Comparison of ENCODE assay signal across 17 cellular contexts in the genomic region with DNA sequence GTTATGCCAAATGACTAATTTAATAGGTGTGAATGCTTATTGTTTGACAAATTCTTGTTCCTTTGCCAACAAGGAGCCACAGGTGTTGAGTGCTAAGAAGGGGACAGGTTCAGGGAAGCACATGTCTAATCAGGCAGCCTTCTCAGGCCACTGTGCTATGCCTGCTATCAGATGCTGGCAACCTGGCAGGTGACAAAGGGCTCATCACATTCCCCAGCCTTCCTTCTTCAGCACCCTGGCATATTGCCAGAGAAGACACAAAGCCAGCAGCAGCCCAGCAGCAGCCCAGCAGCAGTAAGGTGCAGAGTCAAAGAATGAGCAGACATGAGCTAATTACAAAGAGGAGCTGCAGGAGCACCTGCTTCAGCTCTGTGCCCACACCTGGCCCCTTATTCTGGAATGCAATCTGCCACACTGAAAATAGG.
DNase-seq lines count a peak whose midpoint lies in the region; ATAC-seq, FAIRE-seq and TF ChIP-seq lines count a peak whose summit lies in the region.
"Had no signal": no experiment of that assay in that cellular context is flagged by ENCODE, and none has a peak within 500 bp of the region (broad histone marks: within the 10 kb centered on the region; RNA-seq: fewer than 3 reads in every experiment).

No MANE protein-coding gene starts in this region.

- no TSS peak for BruUV-seq in HepG2 (replicated peaks; lab: Mats Ljungman, UMichigan)

- H3K79me2 ChIP-seq in HepG2 (ENCODE audit: insufficient read depth, low read length) (no peaks in the 10 kb centered on the region), H1 (ENCODE audit: control insufficient read depth in 1 of 2, insufficient read depth in 2 of 2, low read length in 2 of 2) (no peaks in the 10 kb centered on the region)

- no peaks in the 10 kb centered on the region for H4K20me1 ChIP-seq in HepG2 (ENCODE audit: insufficient read depth, low read length)
- H4K20me1 ChIP-seq in H1 (replicated peaks in 1 of 2; ENCODE audit: control insufficient read depth in 1 of 2, insufficient read depth in 2 of 2, low read length in 2 of 2) = no peaks in the 10 kb centered on the region

- intact Hi-C loops in HepG2 (cut with micrococcal nuclease; ENCODE audit: unreplicated experiment) = no loop called here
- intact Hi-C loops in right lobe of liver (cut with DNase I) = no loop called here
- intact Hi-C loops in uterus (cut with DNase I; ENCODE audit: low total_unique reads) = no loop called here

- DNase-seq in HepG2 (ENCODE audit: low spot score) = no peak
- no peak for DNase-seq in right lobe of liver
- DNase-seq in NCI-H526 (lab: John Stamatoyannopoulos, UW) = peak; percentile 15 to 74
- no peak for DNase-seq in H1 (ENCODE audit: low read depth in 1 of 2, low spot score in 2 of 2)
- DNase-seq in uterus = no peak
- DNase-seq in activated gamma-delta T cell treated with Interleukin-2 at 50 U/mL for 16 hours = no peak
- DNase-seq: ACHN; activated CD4-positive, alpha-beta T cell treated with anti-CD3 and anti-CD28 coated beads for 4 hours; mucosa of descending colon; stimulated activated CD4-positive, alpha-beta T cell treated with anti-CD3 and anti-CD28 coated beads, Interleukin-15, amount 100 ng/mL, for 24 hours had no signal

- H2BK12ac ChIP-seq in H1 (ENCODE audit: low read depth, low read length) = no peak overlapping the region

- no peak overlapping the region for H4K5ac ChIP-seq in H1 (ENCODE audit: insufficient read length, low read depth, low read length)

- no peak overlapping the region for H3K56ac ChIP-seq in H1 (replicated peaks; ENCODE audit: insufficient read length, low read depth, low read length)

- H3K36me3 ChIP-seq in HepG2 (replicated peaks in 1 of 2; ENCODE audit: control insufficient read depth in 1 of 2, insufficient read depth in 2 of 2, low read length in 2 of 2) (no peaks in the 10 kb centered on the region), right lobe of liver (no peaks in the 10 kb centered on the region), H1 (ENCODE audit: control insufficient read depth in 2 of 4, insufficient read depth in 4 of 4, low read length in 3 of 4) (no peaks in the 10 kb centered on the region), uterus (no peaks in the 10 kb centered on the region)
- H3K36me3 ChIP-seq: ascending aorta, pancreas had no signal

- H3K14ac ChIP-seq in H1 (ENCODE audit: insufficient read length) = no peak overlapping the region

- TF ChIP-seq EP300 in HepG2 (IDR thresholded peaks at IDR 0.05; ENCODE audit: low read depth in 2 of 2, low read length in 2 of 2) = no peak
- no peak for TF ChIP-seq EP300 in HepG2 (CRISPR knock-in tag; IDR thresholded peaks at IDR 0.05; ENCODE audit: borderline replicate concordance)
- TF ChIP-seq EP300 in H1 (IDR thresholded peaks at IDR 0.05; ENCODE audit: borderline replicate concordance in 1 of 2, low read depth in 2 of 2, low read length in 2 of 2) = no peak

- H4K8ac ChIP-seq in H1 (ENCODE audit: extremely low read depth, insufficient read depth, low read length) = peak overlapping the region; percentile 68; the same call in 1 of the 2 replicates

- H3K27ac ChIP-seq in HepG2 (ENCODE audit: extremely low read length, insufficient read depth, low read length) (no peak overlapping the region), right lobe of liver (no peak overlapping the region), H1 (ENCODE audit: low read depth, low read length) (no peak overlapping the region), uterus (peak overlapping the region; percentile 7 to 25)
- H3K27ac ChIP-seq: ascending aorta, pancreas had no signal

- TF ChIP-seq RAD21 in HepG2 (CRISPR knock-in tag; IDR thresholded peaks at IDR 0.05) (no peak), H1 (IDR thresholded peaks at IDR 0.05 in 1 of 2, conservative IDR thresholded peaks at IDR 0.05 in 1 of 2; ENCODE audit: low read depth in 2 of 2, low read length in 2 of 2) (no peak)

- CTCF ChIA-PET in HepG2 (lab: Yijun Ruan, JAX; ENCODE audit: low intra/inter-chr PET ratio, low total read pairs) = no interaction called here
- CTCF ChIA-PET in H1 (lab: Charles Lee; ENCODE audit: partially characterized antibody) = no interaction called here

- H3K9me3 ChIP-seq in HepG2 (ENCODE audit: low read length) = no peaks in the 10 kb centered on the region
- H3K9me3 ChIP-seq in right lobe of liver = no peaks in the 10 kb centered on the region
- no peaks in the 10 kb centered on the region for H3K9me3 ChIP-seq in H1 (ENCODE audit: insufficient read depth in 2 of 2, low read depth in 1 of 2, low read length in 1 of 2)
- no peaks in the 10 kb centered on the region for H3K9me3 ChIP-seq in uterus
- H3K9me3 ChIP-seq: ascending aorta, mucosa of descending colon, pancreas had no signal

- H3K23me2 ChIP-seq in H1 (ENCODE audit: low read depth, low read length) = no peaks in the 10 kb centered on the region

- H3K9ac ChIP-seq in HepG2 (ENCODE audit: insufficient read depth, low read depth, low read length) (no peak overlapping the region), H1 (replicated peaks in 1 of 4; ENCODE audit: extremely low read depth in 1 of 4, low read depth in 3 of 4, low read length in 3 of 4) (no peak overlapping the region)

- no peak overlapping the region for H2BK5ac ChIP-seq in H1 (ENCODE audit: low read depth, low read length)

- no peak overlapping the region for H4K91ac ChIP-seq in H1 (replicated peaks; ENCODE audit: insufficient read length, low read length)

- in situ Hi-C loops in HepG2 (cut with HindIII; ENCODE audit: extremely low pct_ligation_motif_present, low pct_unique_long_range_greater_than_20kb) = no loop called here

- no peaks in the 10 kb centered on the region for H3K27me3 ChIP-seq in HepG2 (ENCODE audit: control insufficient read depth in 1 of 2, insufficient read depth in 2 of 2, low read length in 2 of 2)
- no peaks in the 10 kb centered on the region for H3K27me3 ChIP-seq in right lobe of liver
- H3K27me3 ChIP-seq in H1 (replicated peaks in 1 of 4; ENCODE audit: control insufficient read depth in 3 of 4, extremely low read depth in 1 of 4, insufficient read depth in 3 of 4, low read length in 3 of 4) = no peaks in the 10 kb centered on the region
- no peaks in the 10 kb centered on the region for H3K27me3 ChIP-seq in uterus
- H3K27me3 ChIP-seq: ascending aorta, pancreas had no signal

- FAIRE-seq in HepG2 (lab: Jason Lieb, UNC) (no peak), H1 (lab: Jason Lieb, UNC) (no peak)
- FAIRE-seq: D721Med, islet of Langerhans, pancreas had no signal

- H3K4me3 ChIP-seq in HepG2 (replicated peaks in 1 of 3; ENCODE audit: insufficient read depth in 1 of 3, low read depth in 2 of 3, low read length in 3 of 3) = no peak overlapping the region
- H3K4me3 ChIP-seq in right lobe of liver = no peak overlapping the region
- no peak overlapping the region for H3K4me3 ChIP-seq in H1 (ENCODE audit: extremely low read depth in 1 of 4, insufficient read depth in 2 of 4, low read depth in 3 of 4, low read length in 4 of 4)
- no peak overlapping the region for H3K4me3 ChIP-seq in uterus
- H3K4me3 ChIP-seq: ascending aorta, mucosa of descending colon, pancreas had no signal

- ATAC-seq in HepG2 = no peak
- ATAC-seq in right lobe of liver = no peak
- no peak for ATAC-seq in HG03520 (IDR thresholded peaks at IDR 0.05; ENCODE audit: unreplicated experiment)
- ATAC-seq in GM18519 (IDR thresholded peaks at IDR 0.05; ENCODE audit: low FRiP score, unreplicated experiment) = no peak
- ATAC-seq: mucosa of descending colon, Panc1 had no signal

- no peak overlapping the region for H2BK20ac ChIP-seq in H1 (ENCODE audit: low read length)

- H3K4me2 ChIP-seq in HepG2 (ENCODE audit: low read depth, low read length) (no peak overlapping the region), H1 (ENCODE audit: insufficient read depth in 1 of 2, low read depth in 2 of 2, low read length in 2 of 2) (0 out of 4 replicates have a peak overlapping the region, but pooled peaks of 1 of the 2 experiments have one; percentile 2)

- H3K18ac ChIP-seq in H1 (ENCODE audit: extremely low read depth, low read length) = no peak overlapping the region

- no peak overlapping the region for H2BK120ac ChIP-seq in H1 (replicated peaks; ENCODE audit: low read depth, low read length)

- H2AFZ ChIP-seq in HepG2 (ENCODE audit: low read length) = no peak overlapping the region
- H2AFZ ChIP-seq in H1 (ENCODE audit: low read length) = no peak overlapping the region

- no peak overlapping the region for H3K23ac ChIP-seq in H1 (ENCODE audit: insufficient read length)

- POLR2A ChIA-PET in HepG2 (lab: Yijun Ruan, JAX) = no interaction called here
- POLR2A ChIA-PET in H1 (lab: Charles Lee; ENCODE audit: partially characterized antibody) = no interaction called here

- TF ChIP-seq CTCF in HepG2 (CRISPR knock-in tag; IDR thresholded peaks at IDR 0.05) = no peak
- TF ChIP-seq CTCF in right lobe of liver (IDR thresholded peaks at IDR 0.05) = no peak
- TF ChIP-seq CTCF in H1 (IDR thresholded peaks at IDR 0.05; ENCODE audit: control extremely low read depth in 1 of 3, insufficient read depth in 1 of 3, low read depth in 1 of 3, low read length in 3 of 3) = no peak
- no peak for TF ChIP-seq CTCF in uterus (IDR thresholded peaks at IDR 0.05)

- no peak overlapping the region; the same call in 1 of the 2 replicates for H2BK15ac ChIP-seq in H1 (ENCODE audit: low read length)

- H2AK5ac ChIP-seq in H1 (ENCODE audit: low read depth, low read length) = no peak overlapping the region

- H3K4ac ChIP-seq in H1 (replicated peaks; ENCODE audit: insufficient read length, low read depth, low read length) = no peak overlapping the region

- TF ChIP-seq POLR2A in HepG2 (IDR thresholded peaks at IDR 0.05; ENCODE audit: insufficient read depth in 1 of 2, low read depth in 2 of 2, low read length in 2 of 2) (no peak), right lobe of liver (IDR thresholded peaks at IDR 0.05) (no peak), H1 (IDR thresholded peaks at IDR 0.05; ENCODE audit: control extremely low read depth in 1 of 2, low read depth in 2 of 2, low read length in 2 of 2) (no peak), uterus (IDR thresholded peaks at IDR 0.05) (no peak)

- no peaks in the 10 kb centered on the region for H3K79me1 ChIP-seq in H1 (ENCODE audit: low read depth, low read length)

- H3K4me1 ChIP-seq in HepG2 (ENCODE audit: insufficient read depth, low read length) = no peaks in the 10 kb centered on the region
- no peaks in the 10 kb centered on the region for H3K4me1 ChIP-seq in right lobe of liver
- H3K4me1 ChIP-seq in H1 (replicated peaks in 1 of 4; ENCODE audit: control insufficient read depth in 3 of 4, insufficient read depth in 4 of 4, low read length in 3 of 4) = no peaks in the 10 kb centered on the region; a peak in 3 of 7 replicates
- H3K4me1 ChIP-seq in uterus = no peaks in the 10 kb centered on the region
- H3K4me1 ChIP-seq: ascending aorta, pancreas had no signal

TF ChIP-seq in HepG2, 621 proteins besides CTCF, POLR2A, EP300 and RAD21:
- TF ChIP-seq ZNF780A (CRISPR knock-in tag; IDR thresholded peaks at IDR 0.05) (no peak), LCORL (IDR thresholded peaks at IDR 0.05) (peak; percentile 51; the same call in 1 of the 2 replicates), LCORL (CRISPR knock-in tag; IDR thresholded peaks at IDR 0.05) (no peak)
TF ChIP-seq in HepG2: peak in this region for 1.

TF ChIP-seq in H1, 55 proteins besides CTCF, POLR2A, EP300 and RAD21 (continues in another document):
- no peak for TF ChIP-seq SIRT6 (IDR thresholded peaks at IDR 0.05; ENCODE audit: low read length)
- TF ChIP-seq POLR2AphosphoS5 (IDR thresholded peaks at IDR 0.05; ENCODE audit: low read depth, low read length) = no peak
- TF ChIP-seq FOSL1 (IDR thresholded peaks at IDR 0.05; ENCODE audit: insufficient read depth, low read depth, low read length) = no peak

Comparison
In these comparisons a context has a peak if more than half of its experiments do, and no peak if none do; other contexts are left out.
1. DNase-seq: peak in NCI-H526 (2 of 2); none in HepG2 (single experiment), right lobe of liver (0 of 3), H1 (0 of 2), uterus (0 of 2) and activated gamma-delta T cell treated with Interleukin-2 at 50 U/mL for 16 hours (single experiment).
2. H3K27ac ChIP-seq: peak in uterus (2 of 2); none in HepG2 (single experiment), right lobe of liver (0 of 3) and H1 (single experiment).